In the genomic region with DNA sequence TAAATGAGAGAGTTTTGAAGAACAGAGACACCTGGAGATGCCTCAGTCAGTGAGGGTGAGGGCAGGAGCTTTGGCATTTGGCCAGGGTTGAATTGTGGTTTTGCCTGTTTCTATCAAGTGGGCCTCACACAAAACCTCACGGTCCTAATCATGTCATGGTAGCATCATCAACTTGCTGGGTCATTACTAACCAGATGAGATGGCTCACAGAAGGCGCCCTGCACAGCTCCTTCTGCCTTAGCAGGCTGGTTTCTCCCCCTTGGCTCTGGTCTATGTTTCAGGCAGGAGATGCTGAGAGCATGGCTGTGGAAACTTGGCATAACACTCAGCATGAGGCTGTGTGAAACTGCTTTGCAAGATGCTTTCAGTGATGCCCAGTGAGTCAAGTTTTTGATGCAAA, we compare ENCODE assay signal across 1 cellular context.
TF ChIP-seq lines count a peak whose summit lies in the region.

No MANE protein-coding gene starts in this region.

TF ChIP-seq in SK-N-SH, 30 proteins besides CTCF, POLR2A, EP300 and RAD21 (continued from another document):
- TF ChIP-seq USF1 (IDR thresholded peaks at IDR 0.05; ENCODE audit: borderline replicate concordance, low read depth) (no peak), TAF1 (IDR thresholded peaks at IDR 0.05; ENCODE audit: borderline replicate concordance, low read depth, low read length) (no peak), ELF1 (IDR thresholded peaks at IDR 0.05) (no peak)
